9 cellular contexts compared by ENCODE assay signal in the genomic region with DNA sequence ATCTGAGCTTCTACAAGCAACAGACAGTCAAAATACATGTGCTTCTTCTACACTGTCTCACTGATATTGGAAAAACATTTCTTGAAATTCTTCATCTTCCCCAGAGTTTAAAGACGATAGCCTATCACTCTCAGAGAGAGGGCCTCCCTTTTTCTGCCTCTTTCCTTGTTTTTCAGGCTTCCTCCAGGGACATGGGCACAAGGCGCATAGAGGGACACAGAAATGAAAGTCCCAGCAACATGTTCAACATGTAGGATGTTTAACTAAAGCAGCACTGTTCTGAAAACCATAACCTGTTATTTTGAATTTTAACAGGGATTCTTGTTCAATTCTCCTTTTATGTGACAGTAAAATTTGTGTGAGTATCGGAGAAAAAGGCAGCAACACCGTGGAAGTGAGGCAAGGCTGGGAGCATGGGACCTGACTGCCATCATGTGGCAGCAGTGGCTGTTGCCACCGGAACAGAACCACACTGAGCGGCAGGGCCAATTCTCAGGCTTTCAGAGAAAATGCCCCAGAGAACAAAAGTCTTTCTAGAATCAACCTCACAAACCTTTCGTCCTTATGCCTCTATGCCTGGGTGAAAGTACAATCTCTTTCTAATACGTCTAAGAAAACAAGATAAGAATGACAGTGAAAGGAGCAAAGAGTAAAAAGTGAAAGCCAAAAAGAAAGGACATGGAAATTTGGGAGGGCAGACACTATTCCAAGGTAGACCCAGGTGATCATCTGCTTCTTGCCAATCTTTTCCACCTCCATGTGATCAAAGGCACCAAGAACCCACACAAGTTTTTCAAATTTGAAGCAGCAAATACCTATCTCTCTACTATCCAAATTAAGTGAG. TPM values are rescaled to one million over a fixed set of nuclear protein-coding genes. Genes with fewer than 3 reads are reported as not detected.
A peak's percentile ranks its signal among the peaks of the same experiment; 100 is the strongest.
DNase-seq lines count a peak whose midpoint lies in the region; ATAC-seq, FAIRE-seq and TF ChIP-seq lines count a peak whose summit lies in the region.
"Had no signal": no experiment of that assay in that cellular context is flagged by ENCODE, and none has a peak within 500 bp of the region (broad histone marks: within the 10 kb centered on the region; RNA-seq: fewer than 3 reads in every experiment).

No MANE protein-coding gene starts in this region.

- ATAC-seq in gastroesophageal sphincter (peak; percentile 69), pancreas (peak; percentile 76 to 87 (median 86)), GM21528 (IDR thresholded peaks at IDR 0.05; ENCODE audit: low FRiP score, unreplicated experiment) (no peak)

- H3K4me3 ChIP-seq in Jurkat, Clone E6-1 (ENCODE audit: low read length), result no peak overlapping the region
- H3K4me3 ChIP-seq in gastroesophageal sphincter, result no peak overlapping the region
- H3K4me3 ChIP-seq in pancreas, result no peak overlapping the region

- TF ChIP-seq EP300 in gastroesophageal sphincter (IDR thresholded peaks at IDR 0.05), result no peak

- H3K4me1 ChIP-seq in gastroesophageal sphincter (peaks cover 0 to 18% (median 0%) of the 10 kb centered on the region in 3 donors), pancreas (peaks cover 0 to 15% (median 5%) of the 10 kb centered on the region in 3 donors)

- H3K36me3 ChIP-seq in gastroesophageal sphincter, result peaks cover 0 to 5% of the 10 kb centered on the region in 2 donors
- no peaks in the 10 kb centered on the region for H3K36me3 ChIP-seq in pancreas

- FAIRE-seq in pancreas (lab: Jason Lieb, UNC), result peak; percentile 56

- H3K9me3 ChIP-seq in gastroesophageal sphincter, result no peaks in the 10 kb centered on the region
- H3K9me3 ChIP-seq in pancreas, result no peaks in the 10 kb centered on the region

- WGBS in gastroesophageal sphincter (ENCODE audit: low coverage in 1 of 2), 2 donors, result 13 to 34% methylated on average over 5 of the region's 8 CpGs
- WGBS in pancreas, 2 donors, result 36 to 43% methylated on average over 8 of the region's 8 CpGs

- intact Hi-C loops in pancreas (cut with DNase I), result loop anchor here in 2 of 3 donors (10.0 kb wide), 1 partner anchor 606 kb away; the partner anchor contains the start of gene SIPA1L2 (in 2 of the 2)

- H3K27me3 ChIP-seq in gastroesophageal sphincter (no peaks in the 10 kb centered on the region), pancreas (no peaks in the 10 kb centered on the region)

- TF ChIP-seq CTCF in gastroesophageal sphincter (IDR thresholded peaks at IDR 0.05) (peak; percentile 21 to 83 (median 70)), pancreas (IDR thresholded peaks at IDR 0.05) (peak in 3 of 4 donors; percentile 53 to 67 (median 59))

- TF ChIP-seq POLR2A in gastroesophageal sphincter (IDR thresholded peaks at IDR 0.05), result no peak

- H3K27ac ChIP-seq in gastroesophageal sphincter, result no peak overlapping the region
- H3K27ac ChIP-seq in pancreas, result peak overlapping the region in 3 of 4 donors; percentile 24 to 66 (median 48)
- H3K27ac ChIP-seq: epithelial cell of prostate had no signal

- DNase-seq in stimulated activated CD4-positive, alpha-beta T cell treated with anti-CD3 and anti-CD28 coated beads, Interleukin-15, amount 100 ng/mL, for 24 hours, result peak; percentile 4
- no peak for DNase-seq in stimulated activated CD4-positive, alpha-beta T cell treated with anti-CD3 and anti-CD28 coated beads, Interleukin-4, amount 100 ng/mL, for 4 hours
- DNase-seq in Jurkat, Clone E6-1 (ENCODE audit: low read depth, low spot score), result peak; percentile 45
- DNase-seq in UCSD-AML1 (lab: John Stamatoyannopoulos, UW; ENCODE audit: unreplicated experiment), result peak; percentile 66
- peak; percentile 27 to 66 (median 52) for DNase-seq in pancreas
- DNase-seq in HuH-7.5 (ENCODE audit: low spot score), result no peak

RNA-seq across cellular contexts. Expression of gene PCNX2, which starts 54.5 kb away (rescaled TPM):
- polyA plus RNA-seq in Jurkat, Clone E6-1 (2012; ENCODE audit: insufficient read depth, insufficient read length), result 12.3 TPM
- 10 to 100 TPM in 2 of 4 donors, 1 to 10 TPM in 2; 5.9 to 21.7 (median 10.3) TPM for total RNA-seq in gastroesophageal sphincter
- total RNA-seq in pancreas, result 10 to 100 TPM in 2 of 6 donors, 1 to 10 TPM in 4; 7.6 to 13.4 (median 8.7) TPM
- polyA plus RNA-seq in pancreas, result 10 to 100 TPM in 1 of 2 donors, 1 to 10 TPM in 1; 5.5 to 25.9 TPM

Comparison
In these comparisons a context has a peak if more than half of its experiments do, and no peak if none do; other contexts are left out.
1. DNase-seq: peak in stimulated activated CD4-positive, alpha-beta T cell treated with anti-CD3 and anti-CD28 coated beads, Interleukin-15, amount 100 ng/mL, for 24 hours (single experiment), Jurkat, Clone E6-1 (single experiment), UCSD-AML1 (single experiment) and pancreas (6 of 6); none in stimulated activated CD4-positive, alpha-beta T cell treated with anti-CD3 and anti-CD28 coated beads, Interleukin-4, amount 100 ng/mL, for 4 hours (0 of 2) and HuH-7.5 (single experiment).
2. H3K27ac ChIP-seq: peak in pancreas (3 of 4); none in gastroesophageal sphincter (0 of 4).